Comparison of ENCODE assay signal across 14 cellular contexts in the genomic region with DNA sequence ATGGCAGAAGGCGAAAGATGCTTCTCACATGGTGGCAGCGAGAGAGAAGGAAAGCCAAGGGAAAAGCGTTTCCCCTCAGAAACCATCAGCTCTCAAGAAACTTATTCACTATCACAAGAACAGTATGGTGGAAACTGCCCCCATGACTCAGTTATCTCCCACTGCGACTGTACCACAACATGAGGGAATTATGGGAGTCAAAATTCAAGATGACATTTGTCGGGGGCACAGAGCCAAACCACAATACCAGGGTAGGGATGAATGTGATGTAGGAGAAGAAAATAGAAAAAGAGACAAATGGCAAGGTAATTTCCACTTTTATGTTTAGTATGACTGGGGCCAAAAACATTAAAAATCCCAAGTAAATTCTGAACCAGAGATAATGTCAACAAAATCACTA.
DNase-seq lines count a peak whose midpoint lies in the region; ATAC-seq, FAIRE-seq and TF ChIP-seq lines count a peak whose summit lies in the region.
"Had no signal": no experiment of that assay in that cellular context is flagged by ENCODE, and none has a peak within 500 bp of the region (broad histone marks: within the 10 kb centered on the region; RNA-seq: fewer than 3 reads in every experiment).

No MANE protein-coding gene starts in this region.

- H3K4me2 ChIP-seq in BLaER1 (peak overlapping the region; percentile 3; the same call in 1 of the 2 replicates), GM12878 (ENCODE audit: control insufficient read depth, insufficient read depth) (no peak overlapping the region)
- H3K4me2 ChIP-seq: A549 had no signal

- peaks cover 5% of the 10 kb centered on the region for H3K9me3 Mint-ChIP-seq in stimulated activated memory B cell treated with anti-CD40 and anti-IgM and Interleukin-4, amounts not matched to agents 10 μg/mL and 1 μg/mL and 100 μg/mL, for 72 hours
- H3K9me3 Mint-ChIP-seq in progenitor cell of endocrine pancreas (ENCODE audit: low read depth), result no peaks in the 10 kb centered on the region

- peak overlapping the region; percentile 48 for H3K27ac Mint-ChIP-seq in stimulated activated memory B cell treated with anti-CD40 and anti-IgM and Interleukin-4, amounts not matched to agents 10 μg/mL and 1 μg/mL and 100 μg/mL, for 72 hours
- H3K27ac Mint-ChIP-seq in progenitor cell of endocrine pancreas, result no peak overlapping the region
- H3K27ac Mint-ChIP-seq: CD4-positive, CD25-positive, alpha-beta regulatory T cell had no signal

- POLR2A ChIA-PET in GM12878 (lab: Charles Lee), result no interaction called here

- H3K4me3 Mint-ChIP-seq in stimulated activated memory B cell treated with anti-CD40 and anti-IgM and Interleukin-4, amounts not matched to agents 10 μg/mL and 1 μg/mL and 100 μg/mL, for 72 hours, result no peak overlapping the region
- H3K4me3 Mint-ChIP-seq in progenitor cell of endocrine pancreas (ENCODE audit: low read depth), result no peak overlapping the region
- H3K4me3 Mint-ChIP-seq: CD4-positive, CD25-positive, alpha-beta regulatory T cell had no signal

- no peak for TF ChIP-seq RAD21 in GM12878 (IDR thresholded peaks at IDR 0.05; ENCODE audit: insufficient read depth, low read depth, low read length)

- SMC1A ChIA-PET in GM12878 (lab: Charles Lee; ENCODE audit: uncharacterized antibody, unreplicated experiment), result no interaction called here

- H3K27ac ChIP-seq in BLaER1, result no peak overlapping the region
- no peak overlapping the region for H3K27ac ChIP-seq in GM12878 (ENCODE audit: control insufficient read depth, insufficient read depth)
- no peak overlapping the region for H3K27ac ChIP-seq in dorsolateral prefrontal cortex
- H3K27ac ChIP-seq: A549, GM23248 had no signal

- intact Hi-C loops in GM12878 (cut with micrococcal nuclease; ENCODE audit: unreplicated experiment) (no loop called here), dorsolateral prefrontal cortex (cut with DNase I) (no loop called here)

- 40% methylated on average over 5 of the region's 5 CpGs for WGBS in GM12878 (ENCODE audit: insufficient coverage, insufficient replicate concordance, low lambda C conversion rate, missing lambda C conversion rate)

- H3K4me1 Mint-ChIP-seq in stimulated activated memory B cell treated with anti-CD40 and anti-IgM and Interleukin-4, amounts not matched to agents 10 μg/mL and 1 μg/mL and 100 μg/mL, for 72 hours, result peaks cover 47% of the 10 kb centered on the region
- no peaks in the 10 kb centered on the region for H3K4me1 Mint-ChIP-seq in progenitor cell of endocrine pancreas (ENCODE audit: low read depth)
- H3K4me1 Mint-ChIP-seq: CD4-positive, CD25-positive, alpha-beta regulatory T cell had no signal

- FAIRE-seq in GM12878 (lab: Jason Lieb, UNC), result no peak
- FAIRE-seq: A549, GM12891 had no signal

- H3K79me2 ChIP-seq in GM12878 (ENCODE audit: control insufficient read depth, insufficient read depth, low read length), result no peaks in the 10 kb centered on the region

- H3K27me3 Mint-ChIP-seq in stimulated activated memory B cell treated with anti-CD40 and anti-IgM and Interleukin-4, amounts not matched to agents 10 μg/mL and 1 μg/mL and 100 μg/mL, for 72 hours, result no peaks in the 10 kb centered on the region
- H3K27me3 Mint-ChIP-seq in progenitor cell of endocrine pancreas, result no peaks in the 10 kb centered on the region
- H3K27me3 Mint-ChIP-seq: CD4-positive, CD25-positive, alpha-beta regulatory T cell had no signal

- BruUV-seq in GM12878 (replicated peaks; lab: Mats Ljungman, UMichigan), result no TSS peak

- H3K4me1 ChIP-seq in BLaER1 (peaks cover 16% of the 10 kb centered on the region; the same call in 1 of the 2 replicates), GM12878 (ENCODE audit: control insufficient read depth, insufficient read depth, low read length) (no peaks in the 10 kb centered on the region)
- H3K4me1 ChIP-seq: A549 had no signal

- no peak for TF ChIP-seq EP300 in GM12878 (IDR thresholded peaks at IDR 0.05; ENCODE audit: borderline replicate concordance in 1 of 2, control insufficient read depth in 1 of 2, low read depth in 2 of 2, low read length in 2 of 2)

- in situ Hi-C loops in KBM-7 (cut with MboI; ENCODE audit: low pct_unique_long_range_greater_than_20kb, low sequenced_read_pairs) (no loop called here), GM12878 (cut with MboI) (no loop called here)

- RAD21 ChIA-PET in GM12878 (lab: Charles Lee; ENCODE audit: unreplicated experiment), result no interaction called here

- H3K4me3 ChIP-seq in BLaER1 (no peak overlapping the region), GM12878 (no peak overlapping the region), dorsolateral prefrontal cortex (no peak overlapping the region)
- H3K4me3 ChIP-seq: A549, GM23248 had no signal

- H3K9me3 ChIP-seq in BLaER1 (no peaks in the 10 kb centered on the region), GM12878 (replicated peaks; ENCODE audit: control insufficient read depth, insufficient read depth, low read length) (no peaks in the 10 kb centered on the region; the same call in 2 of the 3 replicates)
- H3K9me3 ChIP-seq: A549 had no signal

- no peak overlapping the region for H3K9ac ChIP-seq in BLaER1
- no peak overlapping the region for H3K9ac ChIP-seq in GM12878 (ENCODE audit: control insufficient read depth, insufficient read depth, low read length)
- H3K9ac ChIP-seq: GM23248 had no signal

- H4K20me1 ChIP-seq in BLaER1 (no peaks in the 10 kb centered on the region), GM12878 (ENCODE audit: control insufficient read depth, insufficient read depth) (no peaks in the 10 kb centered on the region)

- H2AFZ ChIP-seq in GM12878 (ENCODE audit: control insufficient read depth, low read depth, low read length), result no peak overlapping the region
- H2AFZ ChIP-seq: GM23248 had no signal

- DNase-seq in KBM-7, result peak; percentile 64
- DNase-seq in GM12878 (ENCODE audit: low read depth, low spot score), result no peak
- DNase-seq in progenitor cell of endocrine pancreas (ENCODE audit: low spot score, unreplicated experiment), result no peak
- no peak for DNase-seq in epidermal melanocyte (ENCODE audit: insufficient read length, low spot score)
- DNase-seq in dorsolateral prefrontal cortex, result no peak
- DNase-seq: Calu3; CD4-positive, CD25-positive, alpha-beta regulatory T cell; DMS 273 treated with DMSO at 0.1 percent for 48 hours; GM23248; H7 had no signal

- CTCF ChIA-PET in GM12878 (lab: Yijun Ruan, JAX), result no interaction called here

- no peaks in the 10 kb centered on the region for H3K36me3 Mint-ChIP-seq in stimulated activated memory B cell treated with anti-CD40 and anti-IgM and Interleukin-4, amounts not matched to agents 10 μg/mL and 1 μg/mL and 100 μg/mL, for 72 hours
- H3K36me3 Mint-ChIP-seq in progenitor cell of endocrine pancreas (ENCODE audit: insufficient read depth), result no peaks in the 10 kb centered on the region
- H3K36me3 Mint-ChIP-seq: CD4-positive, CD25-positive, alpha-beta regulatory T cell had no signal

- TF ChIP-seq CTCF in GM12878 (IDR thresholded peaks at IDR 0.05 in 2 of 3, conservative IDR thresholded peaks at IDR 0.05 in 1 of 3; ENCODE audit: control insufficient read depth in 2 of 3, extremely low read depth in 1 of 3, insufficient read depth in 1 of 3, low read depth in 3 of 3, low read length in 3 of 3) (no peak), progenitor cell of endocrine pancreas (IDR thresholded peaks at IDR 0.05; ENCODE audit: unreplicated experiment) (no peak), dorsolateral prefrontal cortex (IDR thresholded peaks at IDR 0.05 in 54 of 56, conservative IDR thresholded peaks at IDR 0.05 in 2 of 56; ENCODE audit: low read depth in 1 of 56, partially characterized antibody in 56 of 56) (no peak)

- no peaks in the 10 kb centered on the region for H3K36me3 ChIP-seq in BLaER1
- no peaks in the 10 kb centered on the region for H3K36me3 ChIP-seq in GM12878 (ENCODE audit: control insufficient read depth in 2 of 2, insufficient read depth in 2 of 2, low read length in 1 of 2)

- no peak for TF ChIP-seq POLR2A in GM12878 (IDR thresholded peaks at IDR 0.05; ENCODE audit: low read depth, low read length)

- no peak for ATAC-seq in GM12878
- ATAC-seq in stimulated activated memory B cell treated with anti-CD40 and anti-IgM and Interleukin-4, amounts not matched to agents 10 μg/mL and 1 μg/mL and 100 μg/mL, for 72 hours, result no peak
- ATAC-seq: A549 had no signal

- H3K27me3 ChIP-seq in BLaER1 (no peaks in the 10 kb centered on the region), GM12878 (replicated peaks in 1 of 2; ENCODE audit: control insufficient read depth in 2 of 2, insufficient read depth in 2 of 2, low read length in 1 of 2) (no peaks in the 10 kb centered on the region), dorsolateral prefrontal cortex (no peaks in the 10 kb centered on the region)

TF ChIP-seq in GM12878, 131 proteins besides CTCF, POLR2A, EP300 and RAD21 (continues in another document):
- 0 out of 2 replicates have a peak, but pooled peaks have one; percentile 7 for TF ChIP-seq CBX5 (IDR thresholded peaks at IDR 0.05; ENCODE audit: low read depth)
- TF ChIP-seq RUNX3 (IDR thresholded peaks at IDR 0.05; ENCODE audit: low read length), result peak; percentile 29
- TF ChIP-seq ZNF687 (IDR thresholded peaks at IDR 0.05), result no peak
- no peak for TF ChIP-seq MYB (IDR thresholded peaks at IDR 0.05; ENCODE audit: borderline replicate concordance, low read depth, low read length)
